Comparison of ENCODE assay signal across 8 cellular contexts in the genomic region with DNA sequence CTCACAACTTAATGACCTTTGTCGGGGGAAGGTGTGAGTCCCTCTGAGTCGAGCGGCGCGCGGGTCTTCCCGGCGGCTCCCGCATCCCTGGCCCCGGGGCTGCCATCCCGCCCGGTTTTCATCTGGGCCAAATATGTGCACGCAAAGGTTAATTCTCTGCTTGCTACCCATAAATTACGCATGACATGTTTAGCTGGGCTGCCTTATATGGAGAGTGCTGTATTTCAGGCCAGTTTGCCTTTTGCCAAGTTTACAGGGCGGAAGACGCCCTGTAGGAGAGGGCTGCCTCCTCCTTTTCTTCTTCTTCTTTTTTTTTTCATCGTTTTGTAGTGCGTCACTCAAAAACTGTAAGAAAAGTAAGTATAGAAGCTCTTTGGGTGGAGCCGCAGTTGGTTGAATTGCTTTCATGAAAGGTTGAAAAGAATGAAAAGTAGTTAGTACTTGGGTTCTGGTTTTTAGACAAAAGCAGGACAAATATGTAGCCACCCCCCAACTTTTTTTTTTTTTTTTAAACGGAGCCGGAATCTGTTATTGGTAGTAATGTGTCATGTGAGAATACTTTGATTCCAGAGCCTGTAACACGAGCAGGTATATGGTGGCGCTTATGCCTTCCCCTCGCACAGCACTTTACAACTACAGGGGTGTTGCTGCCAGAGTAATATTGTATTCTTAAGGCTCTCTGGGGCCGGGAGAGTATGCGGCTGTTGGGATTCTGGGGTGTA. TPM values are rescaled to one million over a fixed set of nuclear protein-coding genes. Genes with fewer than 3 reads are reported as not detected.
DNase-seq lines count a peak whose midpoint lies in the region; ATAC-seq and TF ChIP-seq lines count a peak whose summit lies in the region.

No MANE protein-coding gene starts in this region.

- DNase-seq in DMS153 treated with DMSO at 0.1 percent for 48 hours (lab: John Stamatoyannopoulos, UW; ENCODE audit: unreplicated experiment), result peak; percentile 30
- DNase-seq in KBM-7, result peak; percentile 78
- peak; percentile 90 for DNase-seq in RPMI7951 (ENCODE audit: low read depth)
- DNase-seq in body of pancreas, result peak; percentile 52 to 83 (median 63)
- peak; percentile 61 for DNase-seq in sciatic nerve (ENCODE audit: low spot score)
- DNase-seq in stimulated activated CD4-positive, alpha-beta T cell treated with anti-CD3 and anti-CD28 coated beads, Interleukin-15, amount 100 ng/mL, for 24 hours, result no peak

- in situ Hi-C loops in KBM-7 (cut with MboI; ENCODE audit: low pct_unique_long_range_greater_than_20kb, low sequenced_read_pairs), result no loop called here

- peak overlapping the region; percentile 63 to 75 for H3K4me3 ChIP-seq in body of pancreas
- peak overlapping the region; percentile 84 for H3K4me3 ChIP-seq in iPS-15b (ENCODE audit: low read depth, low read length)

- ATAC-seq in GM21529 (IDR thresholded peaks at IDR 0.05; ENCODE audit: unreplicated experiment) (peak; percentile 15), body of pancreas (peak; percentile 76), sciatic nerve (peak; percentile 82)

- H3K4me1 ChIP-seq in body of pancreas, result peaks cover 40% of the 10 kb centered on the region
- peaks cover 7% of the 10 kb centered on the region for H3K4me1 ChIP-seq in iPS-15b (ENCODE audit: control insufficient read depth, insufficient read depth, low read length)

- intact Hi-C loops in body of pancreas (cut with DNase I), result no loop called here
- intact Hi-C loops in sciatic nerve (cut with DNase I), result no loop called here

- H3K27me3 ChIP-seq in body of pancreas, result no peaks in the 10 kb centered on the region
- H3K27me3 ChIP-seq in iPS-15b (ENCODE audit: control insufficient read depth, insufficient read depth, low read length), result peaks cover 20% of the 10 kb centered on the region

- 0 to 1% methylated on average over 24 to 26 of the region's 26 CpGs for WGBS in body of pancreas, 2 donors

- H3K9me3 ChIP-seq in body of pancreas, result no peaks in the 10 kb centered on the region
- no peaks in the 10 kb centered on the region for H3K9me3 ChIP-seq in iPS-15b (ENCODE audit: control insufficient read depth, insufficient read depth, low read length)

- peak in 1 of 3 donors; percentile 54 for TF ChIP-seq POLR2A in body of pancreas (IDR thresholded peaks at IDR 0.05)

- H3K27ac ChIP-seq in body of pancreas, result peak overlapping the region; percentile 97 to 98 (median 98)

- H3K36me3 ChIP-seq in body of pancreas (replicated peaks in 1 of 2; ENCODE audit: insufficient read depth in 1 of 2, low read depth in 2 of 2), result no peaks in the 10 kb centered on the region
- no peaks in the 10 kb centered on the region for H3K36me3 ChIP-seq in iPS-15b (ENCODE audit: control insufficient read depth, insufficient read depth, low read length)

- H3K9ac ChIP-seq in iPS-15b (ENCODE audit: low read depth, low read length), result peak overlapping the region; percentile 66

- no peak for TF ChIP-seq CTCF in body of pancreas (IDR thresholded peaks at IDR 0.05)

RNA-seq across cellular contexts. Expression of a gene that starts 0.9 kb away (rescaled TPM):
- 249 and 318 TPM in 2 replicates for total RNA-seq in RPMI7951 (2014; rRNA removed; shearing (Covaris generic))
- total RNA-seq in body of pancreas (10 to 100 TPM; 77.3 to 82.4 TPM), sciatic nerve (215 TPM)

Comparison
In these comparisons a context has a peak if more than half of its experiments do, and no peak if none do; other contexts are left out.
1. ATAC-seq: peak in every context shown above with its lines; median percentile 82 in sciatic nerve; 76 in body of pancreas; 15 in GM21529.